7 cellular contexts compared by ENCODE assay signal in the genomic region with DNA sequence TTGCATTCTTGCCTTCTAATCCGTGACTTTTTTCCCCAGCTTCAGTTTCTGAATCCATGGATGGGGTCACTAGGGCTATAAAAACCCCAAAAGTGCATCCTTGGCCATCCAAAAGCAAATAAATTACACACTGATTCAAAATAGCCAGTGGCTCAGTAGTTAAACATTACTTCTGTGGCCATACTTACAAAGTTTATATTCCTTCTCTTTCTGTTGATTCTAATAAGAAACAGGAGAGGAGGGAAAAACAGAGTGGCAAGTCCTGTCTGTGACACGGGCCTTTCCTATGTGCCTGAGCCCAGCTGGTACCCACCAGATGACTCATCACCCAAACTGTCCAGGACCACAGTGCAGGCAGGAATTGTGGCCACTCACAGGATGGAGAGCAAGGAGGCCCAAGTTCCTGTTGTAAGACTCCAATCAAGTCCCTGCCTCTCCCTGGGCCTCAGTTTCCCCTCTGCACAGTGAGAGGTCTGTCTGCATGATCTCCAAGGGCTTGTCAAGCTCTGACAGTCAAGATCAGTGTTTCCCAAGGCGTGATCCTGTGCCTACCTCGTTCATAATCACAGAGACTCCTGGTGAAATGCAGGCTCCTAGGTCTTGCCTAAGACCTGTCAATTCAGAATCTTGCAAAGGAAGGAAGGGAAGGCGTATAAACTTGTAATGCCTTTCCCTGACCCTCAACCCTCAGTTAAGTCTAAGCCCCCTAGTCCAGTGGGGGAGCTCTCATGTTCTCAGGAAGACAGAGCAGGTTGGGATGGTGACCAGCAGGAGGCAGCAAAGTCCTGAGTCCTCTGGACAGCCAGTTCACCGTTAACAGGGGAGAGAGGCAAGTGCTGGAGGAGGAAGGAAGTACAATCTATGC. TPM values are rescaled to one million over a fixed set of nuclear protein-coding genes. Genes with fewer than 3 reads are reported as not detected.
DNase-seq lines count a peak whose midpoint lies in the region; ATAC-seq and TF ChIP-seq lines count a peak whose summit lies in the region.

No MANE protein-coding gene starts in this region.

- TF ChIP-seq CTCF in GM13977 (IDR thresholded peaks at IDR 0.05; ENCODE audit: extremely low read depth, insufficient read depth, missing control alignments) (peak; percentile 88), coronary artery (IDR thresholded peaks at IDR 0.05) (peak; percentile 77), right lobe of liver (IDR thresholded peaks at IDR 0.05) (peak; percentile 81 to 87 (median 84))

- H3K27me3 ChIP-seq in right lobe of liver: no peaks in the 10 kb centered on the region

- DNase-seq in GM13977 (ENCODE audit: low spot score) (peak; percentile 81), NCI-H2227 (lab: John Stamatoyannopoulos, UW; ENCODE audit: unreplicated experiment) (peak; percentile 51), coronary artery (ENCODE audit: low spot score) (no peak), right lobe of liver (peak; percentile 73 to 80 (median 78))
- DNase-seq in activated CD4-positive, alpha-beta T cell treated with anti-CD3 and anti-CD28 coated beads for 48 hours: peak; percentile 78
- peak; percentile 34 to 56 (median 50) for DNase-seq in stimulated activated CD4-positive, alpha-beta T cell treated with anti-CD3 and anti-CD28 coated beads, TNF-alpha, amount 100 ng/mL, for 4 hours (ENCODE audit: low read depth in 3 of 3)

- H3K4me3 ChIP-seq in coronary artery (no peak overlapping the region), right lobe of liver (no peak overlapping the region)

- no peaks in the 10 kb centered on the region for H3K9me3 ChIP-seq in right lobe of liver

- no peaks in the 10 kb centered on the region for H3K4me1 ChIP-seq in right lobe of liver

- peak; percentile 71 for ATAC-seq in HG02678 (IDR thresholded peaks at IDR 0.05; ENCODE audit: unreplicated experiment)
- ATAC-seq in right lobe of liver: peak; percentile 83 to 88 (median 84)

- intact Hi-C loops in right lobe of liver (cut with DNase I): loop anchor here (5.0 kb wide), 2 partner anchors 66 to 116 kb away; no protein-coding TSS in a partner anchor

- TF ChIP-seq POLR2A in right lobe of liver (IDR thresholded peaks at IDR 0.05): no peak

- no peak overlapping the region for H3K27ac ChIP-seq in coronary artery
- no peak overlapping the region for H3K27ac ChIP-seq in right lobe of liver

- WGBS in right lobe of liver (ENCODE audit: insufficient coverage, low coverage, low lambda C conversion rate, missing lambda C conversion rate): 71% methylated on average over 6 of the region's 6 CpGs

- peaks cover 0 to 71% (median 28%) of the 10 kb centered on the region in 4 donors for H3K36me3 ChIP-seq in right lobe of liver

- in situ Hi-C loops in GM13977 (cut with MboI; ENCODE audit: low pct_unique_long_range_greater_than_20kb, low sequenced_read_pairs, unreplicated experiment): loop anchor here (5.0 kb wide), 1 partner anchor 66 kb away; no protein-coding TSS in a partner anchor

RNA-seq across cellular contexts. Expression of gene TNIP1, which starts 29.5 kb away (rescaled TPM):
- total RNA-seq in right lobe of liver: 100 to 1,000 TPM in 1 of 6 experiments, 10 to 100 TPM in 5; 70.1 to 155 (median 79.1) TPM

RNA-seq across cellular contexts. Expression of gene GPX3, which starts 30.9 kb away (rescaled TPM):
- 100 to 1,000 TPM; 192 to 869 (median 343) TPM for total RNA-seq in right lobe of liver
